ENCODE assay signal across 8 cellular contexts in the genomic region with DNA sequence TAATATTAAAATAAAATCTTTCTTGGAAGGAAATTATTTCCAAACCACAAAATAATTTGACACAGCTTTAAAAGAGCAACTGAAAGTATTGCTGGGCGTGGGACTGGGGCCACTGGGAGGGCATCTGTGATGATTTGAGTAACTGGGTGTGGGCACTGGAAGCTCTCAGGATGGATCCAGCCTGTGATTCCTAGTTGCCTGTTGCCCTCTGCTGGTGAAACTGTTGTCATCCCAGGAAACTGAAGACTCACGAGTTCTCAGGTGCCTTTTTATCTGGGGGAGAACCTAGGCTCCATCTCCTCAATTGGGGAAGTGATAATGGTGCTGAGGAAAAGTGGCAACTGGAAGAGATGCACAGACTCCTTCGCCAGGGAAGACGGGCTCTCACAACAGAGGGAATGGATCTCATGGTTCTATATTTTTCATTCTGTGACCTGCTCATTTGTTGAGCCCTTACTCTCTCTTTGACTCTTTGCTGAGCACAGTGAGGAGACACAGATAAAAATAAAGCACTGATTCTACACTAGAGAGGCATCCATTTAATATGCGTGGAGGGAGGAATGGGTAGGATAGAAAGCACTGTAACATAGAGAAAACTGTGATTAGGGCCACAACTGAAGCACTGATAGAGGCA.
DNase-seq lines count a peak whose midpoint lies in the region; ATAC-seq and TF ChIP-seq lines count a peak whose summit lies in the region.

No MANE protein-coding gene starts in this region.

- H3K4me1 Mint-ChIP-seq in activated naive CD4-positive, alpha-beta T cell treated with anti-CD3 and anti-CD28 coated beads, Interleukin-2, amount 10 ng/mL, durations not matched to agents 7 days and 5 days, result no peaks in the 10 kb centered on the region

- no peaks in the 10 kb centered on the region for H3K9me3 ChIP-seq in psoas muscle

- ATAC-seq in Right ventricle myocardium superior (ENCODE audit: poor library complexity), result peak; percentile 92
- ATAC-seq in psoas muscle, result peak; percentile 62 to 85 (median 78)
- no peak for ATAC-seq in HG02588 (IDR thresholded peaks at IDR 0.05; ENCODE audit: unreplicated experiment)

- no peaks in the 10 kb centered on the region for H3K36me3 ChIP-seq in psoas muscle (ENCODE audit: insufficient read depth in 1 of 2, low read depth in 1 of 2)

- peaks cover 7% of the 10 kb centered on the region for H3K27me3 Mint-ChIP-seq in activated naive CD4-positive, alpha-beta T cell treated with anti-CD3 and anti-CD28 coated beads, Interleukin-2, amount 10 ng/mL, durations not matched to agents 7 days and 5 days

- CTCF ChIA-PET in AG04449 (lab: Yijun Ruan, JAX), result interaction anchor here (0.6 to 4.5 kb wide), 19 partner anchors 9 to 1494 kb away, joined by 3 to 28 read pairs (median 3); no protein-coding TSS in a partner anchor
- CTCF ChIA-PET in activated naive CD4-positive, alpha-beta T cell treated with anti-CD3 and anti-CD28 coated beads, Interleukin-2, amount 10 ng/mL, durations not matched to agents 7 days and 5 days (lab: Charles Lee), result interaction anchor here (0.7 kb wide), 1 partner anchor 827 kb away, joined by 3 read pairs; no protein-coding TSS in a partner anchor

- DNase-seq in AG04449 (ENCODE audit: low read depth, low spot score), result peak; percentile 14
- peak; percentile 52 for DNase-seq in GM12865 (ENCODE audit: low read depth)
- DNase-seq in NCI-H2196 (lab: John Stamatoyannopoulos, UW; ENCODE audit: unreplicated experiment), result peak; percentile 78
- DNase-seq in activated naive CD4-positive, alpha-beta T cell treated with anti-CD3 and anti-CD28 coated beads, Interleukin-2, amount 10 ng/mL, durations not matched to agents 7 days and 5 days, result peak; percentile 29
- peak; percentile 48 for DNase-seq in Right ventricle myocardium superior
- peak; percentile 24 to 66 for DNase-seq in psoas muscle
- DNase-seq in effector CD8-positive, alpha-beta T cell (lab: John Stamatoyannopoulos, UW), result no peak

- no peak overlapping the region for H3K4me3 Mint-ChIP-seq in activated naive CD4-positive, alpha-beta T cell treated with anti-CD3 and anti-CD28 coated beads, Interleukin-2, amount 10 ng/mL, durations not matched to agents 7 days and 5 days

- no peak overlapping the region for H3K27ac ChIP-seq in psoas muscle

- TF ChIP-seq CTCF in AG04449 (IDR thresholded peaks at IDR 0.05; ENCODE audit: insufficient read depth, low read length, missing control alignments) (peak; percentile 76), GM12865 (IDR thresholded peaks at IDR 0.05; ENCODE audit: insufficient read depth, low read depth, low read length, missing control alignments) (peak; percentile 41), psoas muscle (IDR thresholded peaks at IDR 0.05) (peak; percentile 60)

- no peaks in the 10 kb centered on the region for H3K36me3 Mint-ChIP-seq in activated naive CD4-positive, alpha-beta T cell treated with anti-CD3 and anti-CD28 coated beads, Interleukin-2, amount 10 ng/mL, durations not matched to agents 7 days and 5 days

- no peaks in the 10 kb centered on the region for H3K27me3 ChIP-seq in psoas muscle (ENCODE audit: insufficient read depth in 3 of 3, low read length in 2 of 3)

- H3K4me3 ChIP-seq in AG04449 (ENCODE audit: low read depth, low read length), result no peak overlapping the region
- H3K4me3 ChIP-seq in GM12865 (ENCODE audit: low read depth, low read length), result no peak overlapping the region
- no peak overlapping the region for H3K4me3 ChIP-seq in psoas muscle

- WGBS in psoas muscle, 3 donors, result 48 to 53% (median 53%) methylated on average over 5 of the region's 5 CpGs

- H3K9me3 Mint-ChIP-seq in activated naive CD4-positive, alpha-beta T cell treated with anti-CD3 and anti-CD28 coated beads, Interleukin-2, amount 10 ng/mL, durations not matched to agents 7 days and 5 days, result no peaks in the 10 kb centered on the region

- intact Hi-C loops in Right ventricle myocardium superior (cut with DNase I), result no loop called here
- intact Hi-C loops in psoas muscle (cut with DNase I), result no loop called here

- no peak overlapping the region for H3K27ac Mint-ChIP-seq in activated naive CD4-positive, alpha-beta T cell treated with anti-CD3 and anti-CD28 coated beads, Interleukin-2, amount 10 ng/mL, durations not matched to agents 7 days and 5 days

- POLR2A ChIA-PET in AG04449 (lab: Yijun Ruan, JAX), result no interaction called here

- H3K4me1 ChIP-seq in psoas muscle, result no peaks in the 10 kb centered on the region
